1 cellular context compared by ENCODE assay signal in genomic region chr1:12445257-12445656, GRCh38.
TF ChIP-seq lines count a peak whose summit lies in the region.

No MANE protein-coding gene starts in this region.

TF ChIP-seq in IMR-90, 13 proteins besides CTCF, POLR2A, EP300 and RAD21 (continued from another document):
- TF ChIP-seq MAZ (IDR thresholded peaks at IDR 0.05; ENCODE audit: borderline replicate concordance, low read depth, low read length), result no peak
- no peak for TF ChIP-seq RCOR1 (IDR thresholded peaks at IDR 0.05; ENCODE audit: insufficient replicate concordance, low read length)
- TF ChIP-seq MAFK (IDR thresholded peaks at IDR 0.05; ENCODE audit: low read depth, low read length), result no peak
TF ChIP-seq in IMR-90: peak in this region for 0.
